In genomic region chr15:92906038-92906437, GRCh38 we compare ENCODE assay signal across 8 cellular contexts. TPM values are rescaled to one million over a fixed set of nuclear protein-coding genes. Genes with fewer than 3 reads are reported as not detected.
A peak's percentile ranks its signal among the peaks of the same experiment; 100 is the strongest.
DNase-seq lines count a peak whose midpoint lies in the region; ATAC-seq and TF ChIP-seq lines count a peak whose summit lies in the region.

No MANE protein-coding gene starts in this region.

- no peaks in the 10 kb centered on the region for H3K27me3 Mint-ChIP-seq in activated CD8-positive, alpha-beta T cell treated with anti-CD3 and anti-CD28 coated beads for 36 hours
- H3K27me3 Mint-ChIP-seq in glutamatergic neuron (ENCODE audit: unreplicated experiment): peaks cover 17% of the 10 kb centered on the region
- no peaks in the 10 kb centered on the region for H3K27me3 Mint-ChIP-seq in stimulated activated naive CD8-positive, alpha-beta T cell treated with anti-CD3 and anti-CD28 coated beads, Interleukin-15, amount 100 ng/mL, for 72 hours

- H3K9me1 ChIP-seq in IMR-90 (ENCODE audit: insufficient read depth, low read length): peaks cover 8% of the 10 kb centered on the region

- peak overlapping the region; percentile 61 for H2BK5ac ChIP-seq in IMR-90 (ENCODE audit: low read depth, low read length, poor library complexity, severe bottlenecking)

- H2AFZ ChIP-seq in IMR-90 (replicated peaks; ENCODE audit: low read length, poor library complexity): no peak overlapping the region

- H4K8ac ChIP-seq in IMR-90 (ENCODE audit: low read depth in 2 of 2, low read length in 2 of 2): peak overlapping the region in 1 of 2 experiments; percentile 14; a peak in 1 of 4 replicates

- intact Hi-C loops in IMR-90 (cut with micrococcal nuclease): no loop called here
- intact Hi-C loops in activated CD8-positive, alpha-beta T cell treated with anti-CD3 and anti-CD28 coated beads for 36 hours (cut with micrococcal nuclease): no loop called here

- CTCF ChIA-PET in IMR-90 (lab: Yijun Ruan, JAX): no interaction called here
- CTCF ChIA-PET in activated CD8-positive, alpha-beta T cell treated with anti-CD3 and anti-CD28 coated beads for 36 hours (lab: Charles Lee): interaction anchor here (1.0 to 5.9 kb wide), 6 partner anchors 10 to 98 kb away, joined by 3 to 42 read pairs (median 10); no protein-coding TSS in a partner anchor

- peak overlapping the region; percentile 99 for H3K4me3 Mint-ChIP-seq in activated CD8-positive, alpha-beta T cell treated with anti-CD3 and anti-CD28 coated beads for 36 hours
- peak overlapping the region; percentile 66 for H3K4me3 Mint-ChIP-seq in glutamatergic neuron (ENCODE audit: unreplicated experiment)
- peak overlapping the region; percentile 94 to 97 for H3K4me3 Mint-ChIP-seq in stimulated activated naive CD8-positive, alpha-beta T cell treated with anti-CD3 and anti-CD28 coated beads, Interleukin-15, amount 100 ng/mL, for 72 hours

- no peaks in the 10 kb centered on the region for H3K27me3 ChIP-seq in IMR-90 (ENCODE audit: control insufficient read depth, insufficient read depth, low read length)

- ATAC-seq in IMR-90 (ENCODE audit: low read depth): no peak
- no peak for ATAC-seq in activated CD8-positive, alpha-beta T cell treated with anti-CD3 and anti-CD28 coated beads for 36 hours
- ATAC-seq in stimulated activated naive CD8-positive, alpha-beta T cell treated with anti-CD3 and anti-CD28 coated beads, Interleukin-15, amount 100 ng/mL, for 72 hours: no peak
- no peak for ATAC-seq in GM18498 (IDR thresholded peaks at IDR 0.05; ENCODE audit: unreplicated experiment)
- ATAC-seq in GM19035 (IDR thresholded peaks at IDR 0.05; ENCODE audit: unreplicated experiment): no peak
- ATAC-seq in HG03469 (IDR thresholded peaks at IDR 0.05; ENCODE audit: unreplicated experiment): no peak

- H3K4me1 Mint-ChIP-seq in activated CD8-positive, alpha-beta T cell treated with anti-CD3 and anti-CD28 coated beads for 36 hours (ENCODE audit: low read depth): peaks cover 61% of the 10 kb centered on the region
- H3K4me1 Mint-ChIP-seq in glutamatergic neuron (ENCODE audit: low read depth, unreplicated experiment): peaks cover 44% of the 10 kb centered on the region
- H3K4me1 Mint-ChIP-seq in stimulated activated naive CD8-positive, alpha-beta T cell treated with anti-CD3 and anti-CD28 coated beads, Interleukin-15, amount 100 ng/mL, for 72 hours: peaks cover 59% of the 10 kb centered on the region

- dilution Hi-C loops in IMR-90 (cut with HindIII; ENCODE audit: low sequenced_read_pairs, unreplicated experiment): no loop called here

- no peak overlapping the region for H4K5ac ChIP-seq in IMR-90 (ENCODE audit: low read depth, low read length)

- H3K36me3 Mint-ChIP-seq in activated CD8-positive, alpha-beta T cell treated with anti-CD3 and anti-CD28 coated beads for 36 hours (ENCODE audit: low read depth): peaks cover 79% of the 10 kb centered on the region
- H3K36me3 Mint-ChIP-seq in glutamatergic neuron (ENCODE audit: unreplicated experiment): no peaks in the 10 kb centered on the region

- peak overlapping the region; percentile 70; the same call in 1 of the 2 replicates for H3K23ac ChIP-seq in IMR-90 (ENCODE audit: low read depth, low read length)

- TF ChIP-seq RAD21 in IMR-90 (IDR thresholded peaks at IDR 0.05; ENCODE audit: low read length): no peak

- peaks cover 16% of the 10 kb centered on the region for H3K36me3 ChIP-seq in IMR-90 (ENCODE audit: control insufficient read depth, insufficient read depth, low read length)

- no peak overlapping the region for H2BK20ac ChIP-seq in IMR-90 (ENCODE audit: low read depth, low read length)

- H2AK5ac ChIP-seq in IMR-90 (ENCODE audit: low read depth, low read length): no peak overlapping the region

- H2AK9ac ChIP-seq in IMR-90 (replicated peaks; ENCODE audit: low read depth, low read length, poor library complexity): no peak overlapping the region

- H3K9me3 ChIP-seq in IMR-90 (ENCODE audit: control insufficient read depth, insufficient read depth, low read length): no peaks in the 10 kb centered on the region

- TF ChIP-seq CTCF in IMR-90 (conservative IDR thresholded peaks at IDR 0.05; ENCODE audit: low read depth, low read length) (no peak), glutamatergic neuron (IDR thresholded peaks at IDR 0.05; ENCODE audit: partially characterized antibody, unreplicated experiment) (no peak)
- TF ChIP-seq CTCF in activated CD8-positive, alpha-beta T cell treated with anti-CD3 and anti-CD28 coated beads for 36 hours (IDR thresholded peaks at IDR 0.05): no peak

- TF ChIP-seq POLR2A in IMR-90 (IDR thresholded peaks at IDR 0.05; ENCODE audit: low read depth, low read length): no peak

- no peak overlapping the region for H2BK120ac ChIP-seq in IMR-90 (ENCODE audit: low read depth, low read length)

- in situ Hi-C loops in IMR-90 (cut with MboI; ENCODE audit: low sequenced_read_pairs): no loop called here

- H3K4me3 ChIP-seq in IMR-90 (ENCODE audit: insufficient read depth, low read depth, low read length): no peak overlapping the region

- BruUV-seq in IMR-90 (replicated peaks; lab: Mats Ljungman, UMichigan): no TSS peak

- no peak overlapping the region for H4K91ac ChIP-seq in IMR-90 (ENCODE audit: insufficient read depth, low read depth, low read length)

- POLR2A ChIA-PET in IMR-90 (lab: Charles Lee; ENCODE audit: unreplicated experiment): interaction anchor here (1.0 kb wide), 1 partner anchor 96 kb away, joined by 3 read pairs; no protein-coding TSS in a partner anchor
- POLR2A ChIA-PET in activated CD8-positive, alpha-beta T cell treated with anti-CD3 and anti-CD28 coated beads for 36 hours (lab: Charles Lee): interaction anchor here (0.9 to 11.6 kb wide), 9 partner anchors 9 to 97 kb away, joined by 3 to 642 read pairs (median 8); no protein-coding TSS in a partner anchor

- H4K20me1 ChIP-seq in IMR-90 (ENCODE audit: insufficient read depth, low read length): peaks cover 40% of the 10 kb centered on the region

- no peak overlapping the region for H2BK15ac ChIP-seq in IMR-90 (ENCODE audit: low read depth, low read length)

- peaks cover 22% of the 10 kb centered on the region for H3K4me1 ChIP-seq in IMR-90 (ENCODE audit: control insufficient read depth, insufficient read depth, low read length)

- H3K9me3 Mint-ChIP-seq in activated CD8-positive, alpha-beta T cell treated with anti-CD3 and anti-CD28 coated beads for 36 hours: no peaks in the 10 kb centered on the region
- peaks cover 14% of the 10 kb centered on the region for H3K9me3 Mint-ChIP-seq in glutamatergic neuron (ENCODE audit: unreplicated experiment)
- peaks cover 0 to under 1% of the 10 kb centered on the region in 2 donors for H3K9me3 Mint-ChIP-seq in stimulated activated naive CD8-positive, alpha-beta T cell treated with anti-CD3 and anti-CD28 coated beads, Interleukin-15, amount 100 ng/mL, for 72 hours

- no CpG with 5 or more reads among the region's 3 CpGs for WGBS in IMR-90 (ENCODE audit: extremely low coverage in 2 of 2, insufficient read length in 1 of 2), 2 experiments

- no peak overlapping the region for H3K56ac ChIP-seq in IMR-90 (ENCODE audit: extremely low read depth, insufficient read depth, low read length)

- H3K27ac Mint-ChIP-seq in activated CD8-positive, alpha-beta T cell treated with anti-CD3 and anti-CD28 coated beads for 36 hours: peak overlapping the region; percentile 100
- H3K27ac Mint-ChIP-seq in glutamatergic neuron (ENCODE audit: unreplicated experiment): peak overlapping the region; percentile 65
- peak overlapping the region; percentile 95 to 100 for H3K27ac Mint-ChIP-seq in stimulated activated naive CD8-positive, alpha-beta T cell treated with anti-CD3 and anti-CD28 coated beads, Interleukin-15, amount 100 ng/mL, for 72 hours

- no peak overlapping the region for H3K9ac ChIP-seq in IMR-90 (ENCODE audit: low read depth, low read length)

- H3K4ac ChIP-seq in IMR-90 (ENCODE audit: low read depth, low read length): no peak overlapping the region; the same call in 1 of the 2 replicates

- H3K14ac ChIP-seq in IMR-90 (replicated peaks; ENCODE audit: low read depth, low read length): no peak overlapping the region

- no peak overlapping the region for H3K27ac ChIP-seq in IMR-90 (ENCODE audit: insufficient read depth, low read length)

- peak overlapping the region; percentile 99 for H3K4me2 ChIP-seq in IMR-90 (ENCODE audit: low read depth, low read length)

- H3K79me1 ChIP-seq in IMR-90 (ENCODE audit: low read depth in 1 of 2, low read length in 2 of 2): peaks cover 0 to 15% of the 10 kb centered on the region in 2 experiments; a peak in 2 of 4 replicates

- DNase-seq in IMR-90: no peak
- no peak for DNase-seq in activated CD8-positive, alpha-beta T cell treated with anti-CD3 and anti-CD28 coated beads for 36 hours
- no peak for DNase-seq in glutamatergic neuron
- DNase-seq in stimulated activated naive CD8-positive, alpha-beta T cell treated with anti-CD3 and anti-CD28 coated beads, Interleukin-15, amount 100 ng/mL, for 72 hours: no peak
- DNase-seq in COR-L47 (lab: John Stamatoyannopoulos, UW): no peak

- no peak overlapping the region for H3K18ac ChIP-seq in IMR-90 (ENCODE audit: low read depth, low read length)

TF ChIP-seq in IMR-90, 13 proteins besides CTCF, POLR2A, EP300 and RAD21:
- TF ChIP-seq RCOR1 (IDR thresholded peaks at IDR 0.05; ENCODE audit: insufficient replicate concordance, low read length) (no peak), CHD1 (IDR thresholded peaks at IDR 0.05; ENCODE audit: low read depth, low read length) (no peak), SMC3 (IDR thresholded peaks at IDR 0.05; ENCODE audit: low read depth, low read length) (no peak), MAZ (IDR thresholded peaks at IDR 0.05; ENCODE audit: borderline replicate concordance, low read depth, low read length) (no peak), CEBPB (IDR thresholded peaks at IDR 0.05; ENCODE audit: low read depth, low read length) (no peak), MXI1 (IDR thresholded peaks at IDR 0.05; ENCODE audit: borderline replicate concordance, low read depth, low read length) (no peak), RFX5 (IDR thresholded peaks at IDR 0.05; ENCODE audit: low read depth, low read length) (no peak)
- TF ChIP-seq, protein P1, sequence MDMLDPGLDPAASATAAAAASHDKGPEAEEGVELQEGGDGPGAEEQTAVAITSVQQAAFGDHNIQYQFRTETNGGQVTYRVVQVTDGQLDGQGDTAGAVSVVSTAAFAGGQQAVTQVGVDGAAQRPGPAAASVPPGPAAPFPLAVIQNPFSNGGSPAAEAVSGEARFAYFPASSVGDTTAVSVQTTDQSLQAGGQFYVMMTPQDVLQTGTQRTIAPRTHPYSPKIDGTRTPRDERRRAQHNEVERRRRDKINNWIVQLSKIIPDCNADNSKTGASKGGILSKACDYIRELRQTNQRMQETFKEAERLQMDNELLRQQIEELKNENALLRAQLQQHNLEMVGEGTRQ (IDR thresholded peaks at IDR 0.05; ENCODE audit: low read depth, low read length): no peak

RNA-seq across cellular contexts. Expression of gene CHD2, which starts 5.9 kb away (rescaled TPM):
- 64.7 and 71.4 TPM in 2 replicates for total RNA-seq in IMR-90 (2012; rRNA removed)
- 37.8 and 44.9 TPM in 2 replicates for polyA plus RNA-seq in IMR-90 (2012; rRNA removed)
- polyA plus RNA-seq in IMR-90 (2012; cell fraction: cytosol; rRNA removed): 9.0 and 12.0 TPM in 2 replicates
- 54.1 and 206 TPM in 2 replicates for polyA plus RNA-seq in IMR-90 (2012; cell fraction: nucleus; rRNA removed; ENCODE audit: low replicate concordance)
- total RNA-seq in activated CD8-positive, alpha-beta T cell treated with anti-CD3 and anti-CD28 coated beads for 36 hours: 100 to 1,000 TPM; 124 to 138 TPM
- 201 TPM for total RNA-seq in glutamatergic neuron (ENCODE audit: unreplicated experiment)
